Comparison of ENCODE assay signal across 8 cellular contexts in genomic region chr14:70887207-70888150, GRCh38. TPM values are rescaled to one million over a fixed set of nuclear protein-coding genes. Genes with fewer than 3 reads are reported as not detected.
DNase-seq lines count a peak whose midpoint lies in the region; ATAC-seq, FAIRE-seq and TF ChIP-seq lines count a peak whose summit lies in the region.

No MANE protein-coding gene starts in this region.

- FAIRE-seq in keratinocyte (lab: Jason Lieb, UNC): peak; percentile 78

- no peak overlapping the region for H3K27ac Mint-ChIP-seq in mesothelial cell of epicardium

- H3K4me3 Mint-ChIP-seq in mesothelial cell of epicardium: no peak overlapping the region

- H3K4me1 ChIP-seq in keratinocyte (ENCODE audit: control insufficient read depth, extremely low read depth, insufficient read depth, low read length): peaks cover 44% of the 10 kb centered on the region

- H4K20me1 ChIP-seq in keratinocyte (ENCODE audit: control insufficient read depth, extremely low read depth, insufficient read depth, low read length): no peaks in the 10 kb centered on the region

- peak overlapping the region; percentile 20 for H3K9ac ChIP-seq in keratinocyte (ENCODE audit: control insufficient read depth, extremely low read depth, insufficient read depth, low read length)

- no peaks in the 10 kb centered on the region for H3K27me3 ChIP-seq in keratinocyte (ENCODE audit: control insufficient read depth, extremely low read depth, insufficient read depth, low read length)

- H3K36me3 ChIP-seq in keratinocyte (ENCODE audit: control insufficient read depth in 2 of 2, extremely low read depth in 1 of 2, insufficient read depth in 2 of 2, low read length in 2 of 2): no peaks in the 10 kb centered on the region

- TF ChIP-seq CTCF in keratinocyte (optimal IDR thresholded peaks at IDR 0.05 in 1 of 3, IDR thresholded peaks at IDR 0.05 in 1 of 3, conservative IDR thresholded peaks at IDR 0.05 in 1 of 3; ENCODE audit: extremely low read depth in 1 of 3, insufficient read depth in 2 of 3, low read length in 3 of 3): no peak
- no peak for TF ChIP-seq CTCF in mesothelial cell of epicardium (IDR thresholded peaks at IDR 0.05; ENCODE audit: unreplicated experiment)

- H3K27me3 Mint-ChIP-seq in mesothelial cell of epicardium (ENCODE audit: low read depth): no peaks in the 10 kb centered on the region

- H3K4me2 ChIP-seq in keratinocyte (ENCODE audit: control insufficient read depth, extremely low read depth, insufficient read depth, low read depth, low read length): no peak overlapping the region

- dilution Hi-C loops in keratinocyte (cut with MboI; ENCODE audit: extremely low pct_ligation_motif_present, low sequenced_read_pairs): no loop called here

- peak; percentile 46 for ATAC-seq in GM21723 (IDR thresholded peaks at IDR 0.05; ENCODE audit: unreplicated experiment)

- no peaks in the 10 kb centered on the region for H3K9me1 ChIP-seq in keratinocyte (ENCODE audit: control insufficient read depth, extremely low read depth, insufficient read depth, low read length)

- H2AFZ ChIP-seq in keratinocyte (ENCODE audit: control insufficient read depth, low read length): peak overlapping the region; percentile 45

- peak overlapping the region; percentile 36 for H3K27ac ChIP-seq in keratinocyte (ENCODE audit: control insufficient read depth, insufficient read depth, low read length)

- no peaks in the 10 kb centered on the region for H3K36me3 Mint-ChIP-seq in mesothelial cell of epicardium

- no peaks in the 10 kb centered on the region for H3K79me2 ChIP-seq in keratinocyte (ENCODE audit: control insufficient read depth, insufficient read depth, low read length)

- H3K9me3 ChIP-seq in keratinocyte (ENCODE audit: control insufficient read depth, low read depth, low read length): no peaks in the 10 kb centered on the region

- H3K4me3 ChIP-seq in keratinocyte (ENCODE audit: control insufficient read depth in 2 of 3, extremely low read depth in 1 of 3, insufficient read depth in 2 of 3, low read depth in 1 of 3, low read length in 3 of 3): no peak overlapping the region

- DNase-seq in EL (peak; percentile 46), SIG-M5 treated with dmso at 0.1 percent for 504 hours (lab: John Stamatoyannopoulos, UW; ENCODE audit: unreplicated experiment) (peak; percentile 79), keratinocyte (ENCODE audit: low read depth, low spot score) (no peak), globus pallidus (ENCODE audit: low spot score) (no peak), SW480 (ENCODE audit: low spot score) (no peak), H4 (ENCODE audit: low spot score) (no peak), mesothelial cell of epicardium (ENCODE audit: low spot score in 2 of 2, unreplicated experiment in 2 of 2) (no peak)

- H3K9me3 Mint-ChIP-seq in mesothelial cell of epicardium: no peaks in the 10 kb centered on the region

- peaks cover 26% of the 10 kb centered on the region for H3K4me1 Mint-ChIP-seq in mesothelial cell of epicardium

RNA-seq across cellular contexts. Expression of gene PCNX1, which starts 19.8 kb away (rescaled TPM):
- polyA plus RNA-seq in keratinocyte: 38.2 to 45.0 TPM (median 39.8 TPM) in 3 replicates
- 8.3 TPM for polyA plus RNA-seq in keratinocyte (2011; ENCODE audit: low read depth)
- 9.2 and 17.8 TPM in 2 replicates for polyA plus RNA-seq in keratinocyte (2011; cell fraction: cytosol; rRNA removed)
- polyA plus RNA-seq in keratinocyte (2011; cell fraction: nucleus; rRNA removed): 90.4 and 96.7 TPM in 2 replicates
- polyA plus RNA-seq in keratinocyte (2012; ENCODE audit: low replicate concordance): 8.8 and 18.3 TPM in 2 replicates
- polyA minus RNA-seq in keratinocyte: 97.5 to 158 TPM (median 147 TPM) in 3 replicates
- 37.6 TPM for polyA minus RNA-seq in keratinocyte (2011; cell fraction: cytosol; rRNA and poly(A)+ RNA removed)
- polyA minus RNA-seq in keratinocyte (2011; cell fraction: nucleus; rRNA and poly(A)+ RNA removed): 222 and 342 TPM in 2 replicates
- total RNA-seq in H4 (2014; rRNA removed; shearing (Covaris generic)): 18.5 and 22.2 TPM in 2 replicates
- 73.5 to 77.2 TPM (median 76.2 TPM) in 3 replicates for total RNA-seq in mesothelial cell of epicardium

Comparison
In these comparisons a context has a peak if more than half of its experiments do, and no peak if none do; other contexts are left out.
1. DNase-seq: peak in EL (single experiment) and SIG-M5 treated with dmso at 0.1 percent for 504 hours (single experiment); none in keratinocyte (single experiment), globus pallidus (single experiment), SW480 (single experiment), H4 (single experiment) and mesothelial cell of epicardium (0 of 2).